1 cellular context compared by ENCODE assay signal in genomic region chr15:30038667-30039523, GRCh38.
TF ChIP-seq lines count a peak whose summit lies in the region.

No MANE protein-coding gene starts in this region.

TF ChIP-seq in A549, 52 proteins besides CTCF, POLR2A, EP300 and RAD21 (continued from another document):
- TF ChIP-seq ELK1 (IDR thresholded peaks at IDR 0.05; ENCODE audit: low read depth, low read length) (no peak), FOXS1 (CRISPR knock-in tag; IDR thresholded peaks at IDR 0.05) (no peak), RCOR1 (IDR thresholded peaks at IDR 0.05; ENCODE audit: low read depth, low read length) (no peak), PHF8 (IDR thresholded peaks at IDR 0.05; ENCODE audit: borderline replicate concordance, low read depth) (no peak), NR3C1 (IDR thresholded peaks at IDR 0.05) (no peak), TP53 (CRISPR knock-in tag; IDR thresholded peaks at IDR 0.05) (no peak)
